15 cellular contexts compared by ENCODE assay signal in genomic region chrX:102272231-102272630, GRCh38. TPM values are rescaled to one million over a fixed set of nuclear protein-coding genes. Genes with fewer than 3 reads are reported as not detected.
"Had no signal": no experiment of that assay in that cellular context is flagged by ENCODE, and none has a peak within 500 bp of the region (broad histone marks: within the 10 kb centered on the region; RNA-seq: fewer than 3 reads in every experiment).

No MANE protein-coding gene starts in this region.

RNA-seq across cellular contexts. Expression of gene NXF2, which starts 25.3 kb away (rescaled TPM):
- total RNA-seq: stomach, subcutaneous adipose tissue, suprapubic skin, temporal lobe, thoracic aorta, thyroid gland, tibial nerve, transverse colon, upper lobe of left lung, upper lobe of right lung, ureter, urinary bladder, uterus, vagina had no signal
- polyA plus RNA-seq: stomach, thymus, urinary bladder had no signal

RNA-seq across cellular contexts. Expression of gene TCP11X1, which starts 57.1 kb away (rescaled TPM):
- total RNA-seq: stomach, subcutaneous adipose tissue, suprapubic skin, temporal lobe, thoracic aorta, thyroid gland, tibial nerve, transverse colon, upper lobe of left lung, upper lobe of right lung, ureter, urinary bladder, uterus, vagina had no signal
- polyA plus RNA-seq: stomach, thymus, urinary bladder had no signal
